ENCODE assay signal across 1 cellular context in the genomic region with DNA sequence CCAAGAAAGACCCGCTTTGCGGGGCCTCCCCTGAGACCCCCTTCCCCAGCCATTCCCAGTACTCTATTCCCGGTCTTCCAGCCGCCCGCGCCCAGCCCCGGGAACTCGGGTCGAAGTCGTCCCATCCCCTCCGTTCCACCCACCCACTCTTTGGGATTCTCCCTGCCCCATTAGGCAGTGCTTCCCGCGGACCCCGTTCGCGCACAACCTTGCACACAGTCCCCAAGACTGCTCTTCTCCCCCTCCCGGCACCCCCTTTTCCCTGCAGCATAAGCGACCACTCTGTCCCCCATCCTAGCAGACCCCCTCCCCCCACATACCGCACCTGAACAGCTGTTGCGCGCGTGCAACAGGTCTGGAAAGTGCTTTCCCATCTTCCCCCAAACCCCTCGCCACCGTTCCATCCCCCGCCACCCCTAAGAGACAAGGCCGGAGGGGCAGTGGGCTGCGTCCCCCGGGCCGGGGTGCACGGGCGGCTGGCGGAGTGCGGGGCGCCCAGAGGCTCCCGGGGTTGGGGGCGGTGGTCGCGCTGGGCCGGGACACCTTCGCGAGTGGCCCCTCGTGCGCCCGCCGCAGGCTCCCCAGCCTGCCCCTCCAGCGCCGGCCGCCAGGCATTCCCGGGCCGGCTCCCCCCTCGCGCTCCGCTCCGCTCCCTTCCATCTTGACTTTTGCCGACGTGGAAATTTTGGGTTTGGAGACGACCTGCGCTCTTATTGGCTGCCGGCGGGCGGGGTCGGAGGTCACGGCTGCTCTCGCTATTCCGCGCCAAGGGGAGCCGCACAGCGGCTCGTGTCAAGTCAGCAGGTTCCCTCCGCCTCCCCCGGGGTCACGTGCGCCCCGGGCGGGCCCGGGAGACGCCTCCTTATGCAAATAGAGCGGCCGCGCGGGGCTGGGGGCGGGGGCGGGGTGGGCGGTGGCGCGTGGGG.
TF ChIP-seq lines count a peak whose summit lies in the region.

No MANE protein-coding gene starts in this region.

TF ChIP-seq in HepG2, 621 proteins besides CTCF, POLR2A, EP300 and RAD21 (continued from another document):
- TF ChIP-seq ZNF607 (CRISPR knock-in tag; IDR thresholded peaks at IDR 0.05; ENCODE audit: borderline replicate concordance) (no peak), YEATS4 (CRISPR knock-in tag; IDR thresholded peaks at IDR 0.05; ENCODE audit: borderline replicate concordance) (peak; percentile 37; the same call in 1 of the 2 replicates), ESRRA (CRISPR knock-in tag; IDR thresholded peaks at IDR 0.05; ENCODE audit: low read depth) (no peak), SETDB1 (CRISPR knock-in tag; IDR thresholded peaks at IDR 0.05; ENCODE audit: borderline replicate concordance) (no peak), ZNF549 (CRISPR knock-in tag; IDR thresholded peaks at IDR 0.05) (no peak), ZNF652 (CRISPR knock-in tag; IDR thresholded peaks at IDR 0.05; ENCODE audit: borderline replicate concordance, low read depth) (no peak), STAT5B (CRISPR knock-in tag; IDR thresholded peaks at IDR 0.05) (no peak), TGIF2 (CRISPR knock-in tag; IDR thresholded peaks at IDR 0.05) (no peak), PCBP2 (optimal IDR thresholded peaks at IDR 0.05; ENCODE audit: low read depth, low read length, poor library complexity, severe bottlenecking) (no peak), ERF (CRISPR knock-in tag; IDR thresholded peaks at IDR 0.05) (no peak), SIX4 (CRISPR knock-in tag; IDR thresholded peaks at IDR 0.05) (no peak), BHLHE40 (IDR thresholded peaks at IDR 0.05; ENCODE audit: low read length) (peak; percentile 93), ELF4 (CRISPR knock-in tag; IDR thresholded peaks at IDR 0.05; ENCODE audit: borderline replicate concordance) (no peak), KLF12 (CRISPR knock-in tag; IDR thresholded peaks at IDR 0.05; ENCODE audit: borderline replicate concordance) (no peak; the same call in 1 of the 2 replicates)
- TF ChIP-seq, protein P1, sequence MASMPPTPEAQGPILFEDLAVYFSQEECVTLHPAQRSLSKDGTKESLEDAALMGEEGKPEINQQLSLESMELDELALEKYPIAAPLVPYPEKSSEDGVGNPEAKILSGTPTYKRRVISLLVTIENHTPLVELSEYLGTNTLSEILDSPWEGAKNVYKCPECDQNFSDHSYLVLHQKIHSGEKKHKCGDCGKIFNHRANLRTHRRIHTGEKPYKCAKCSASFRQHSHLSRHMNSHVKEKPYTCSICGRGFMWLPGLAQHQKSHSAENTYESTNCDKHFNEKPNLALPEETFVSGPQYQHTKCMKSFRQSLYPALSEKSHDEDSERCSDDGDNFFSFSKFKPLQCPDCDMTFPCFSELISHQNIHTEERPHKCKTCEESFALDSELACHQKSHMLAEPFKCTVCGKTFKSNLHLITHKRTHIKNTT (CRISPR knock-in tag; IDR thresholded peaks at IDR 0.05): no peak
- TF ChIP-seq, protein P2, sequence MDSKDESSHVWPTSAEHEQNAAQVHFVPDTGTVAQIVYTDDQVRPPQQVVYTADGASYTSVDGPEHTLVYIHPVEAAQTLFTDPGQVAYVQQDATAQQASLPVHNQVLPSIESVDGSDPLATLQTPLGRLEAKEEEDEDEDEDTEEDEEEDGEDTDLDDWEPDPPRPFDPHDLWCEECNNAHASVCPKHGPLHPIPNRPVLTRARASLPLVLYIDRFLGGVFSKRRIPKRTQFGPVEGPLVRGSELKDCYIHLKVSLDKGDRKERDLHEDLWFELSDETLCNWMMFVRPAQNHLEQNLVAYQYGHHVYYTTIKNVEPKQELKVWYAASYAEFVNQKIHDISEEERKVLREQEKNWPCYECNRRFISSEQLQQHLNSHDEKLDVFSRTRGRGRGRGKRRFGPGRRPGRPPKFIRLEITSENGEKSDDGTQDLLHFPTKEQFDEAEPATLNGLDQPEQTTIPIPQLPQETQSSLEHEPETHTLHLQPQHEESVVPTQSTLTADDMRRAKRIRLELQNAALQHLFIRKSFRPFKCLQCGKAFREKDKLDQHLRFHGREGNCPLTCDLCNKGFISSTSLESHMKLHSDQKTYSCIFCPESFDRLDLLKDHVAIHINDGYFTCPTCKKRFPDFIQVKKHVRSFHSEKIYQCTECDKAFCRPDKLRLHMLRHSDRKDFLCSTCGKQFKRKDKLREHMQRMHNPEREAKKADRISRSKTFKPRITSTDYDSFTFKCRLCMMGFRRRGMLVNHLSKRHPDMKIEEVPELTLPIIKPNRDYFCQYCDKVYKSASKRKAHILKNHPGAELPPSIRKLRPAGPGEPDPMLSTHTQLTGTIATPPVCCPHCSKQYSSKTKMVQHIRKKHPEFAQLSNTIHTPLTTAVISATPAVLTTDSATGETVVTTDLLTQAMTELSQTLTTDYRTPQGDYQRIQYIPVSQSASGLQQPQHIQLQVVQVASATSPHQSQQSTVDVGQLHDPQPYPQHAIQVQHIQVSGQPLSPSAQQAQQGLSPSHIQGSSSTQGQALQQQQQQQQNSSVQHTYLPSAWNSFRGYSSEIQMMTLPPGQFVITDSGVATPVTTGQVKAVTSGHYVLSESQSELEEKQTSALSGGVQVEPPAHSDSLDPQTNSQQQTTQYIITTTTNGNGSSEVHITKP (CRISPR knock-in tag; IDR thresholded peaks at IDR 0.05; ENCODE audit: low read depth): no peak
- TF ChIP-seq, protein P3, sequence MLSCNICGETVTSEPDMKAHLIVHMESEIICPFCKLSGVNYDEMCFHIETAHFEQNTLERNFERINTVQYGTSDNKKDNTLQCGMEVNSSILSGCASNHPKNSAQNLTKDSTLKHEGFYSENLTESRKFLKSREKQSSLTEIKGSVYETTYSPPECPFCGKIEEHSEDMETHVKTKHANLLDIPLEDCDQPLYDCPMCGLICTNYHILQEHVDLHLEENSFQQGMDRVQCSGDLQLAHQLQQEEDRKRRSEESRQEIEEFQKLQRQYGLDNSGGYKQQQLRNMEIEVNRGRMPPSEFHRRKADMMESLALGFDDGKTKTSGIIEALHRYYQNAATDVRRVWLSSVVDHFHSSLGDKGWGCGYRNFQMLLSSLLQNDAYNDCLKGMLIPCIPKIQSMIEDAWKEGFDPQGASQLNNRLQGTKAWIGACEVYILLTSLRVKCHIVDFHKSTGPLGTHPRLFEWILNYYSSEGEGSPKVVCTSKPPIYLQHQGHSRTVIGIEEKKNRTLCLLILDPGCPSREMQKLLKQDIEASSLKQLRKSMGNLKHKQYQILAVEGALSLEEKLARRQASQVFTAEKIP (CRISPR knock-in tag; IDR thresholded peaks at IDR 0.05; ENCODE audit: borderline replicate concordance): no peak
- TF ChIP-seq, protein P4, sequence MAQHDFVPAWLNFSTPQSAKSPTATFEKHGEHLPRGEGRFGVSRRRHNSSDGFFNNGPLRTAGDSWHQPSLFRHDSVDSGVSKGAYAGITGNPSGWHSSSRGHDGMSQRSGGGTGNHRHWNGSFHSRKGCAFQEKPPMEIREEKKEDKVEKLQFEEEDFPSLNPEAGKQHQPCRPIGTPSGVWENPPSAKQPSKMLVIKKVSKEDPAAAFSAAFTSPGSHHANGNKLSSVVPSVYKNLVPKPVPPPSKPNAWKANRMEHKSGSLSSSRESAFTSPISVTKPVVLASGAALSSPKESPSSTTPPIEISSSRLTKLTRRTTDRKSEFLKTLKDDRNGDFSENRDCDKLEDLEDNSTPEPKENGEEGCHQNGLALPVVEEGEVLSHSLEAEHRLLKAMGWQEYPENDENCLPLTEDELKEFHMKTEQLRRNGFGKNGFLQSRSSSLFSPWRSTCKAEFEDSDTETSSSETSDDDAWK (CRISPR knock-in tag; IDR thresholded peaks at IDR 0.05): no peak
